1 cellular context compared by ENCODE assay signal in genomic region chr2:70942396-70942795, GRCh38.
TF ChIP-seq lines count a peak whose summit lies in the region.

No MANE protein-coding gene starts in this region.

TF ChIP-seq in H1, 55 proteins besides CTCF, POLR2A, EP300 and RAD21:
- TF ChIP-seq RNF2 (IDR thresholded peaks at IDR 0.05; ENCODE audit: borderline replicate concordance, low read depth, low read length, missing control alignments, poor library complexity, severe bottlenecking) (no peak), SP2 (IDR thresholded peaks at IDR 0.05; ENCODE audit: low read length) (no peak), ATF3 (IDR thresholded peaks at IDR 0.05; ENCODE audit: insufficient read depth, low read depth, low read length) (no peak), CEBPB (IDR thresholded peaks at IDR 0.05; ENCODE audit: low read depth, low read length) (no peak), E2F6 (IDR thresholded peaks at IDR 0.05) (no peak), MAFK (IDR thresholded peaks at IDR 0.05; ENCODE audit: low read depth, low read length) (no peak), RXRA (IDR thresholded peaks at IDR 0.05; ENCODE audit: insufficient read depth, low read depth, low read length) (no peak), SP1 (IDR thresholded peaks at IDR 0.05; ENCODE audit: low read depth, low read length) (no peak), FOSL1 (IDR thresholded peaks at IDR 0.05; ENCODE audit: insufficient read depth, low read depth, low read length) (no peak), BRCA1 (IDR thresholded peaks at IDR 0.05; ENCODE audit: low read depth, low read length) (no peak), TAF7 (optimal IDR thresholded peaks at IDR 0.05; ENCODE audit: borderline replicate concordance, low read depth, low read length) (no peak), BACH1 (IDR thresholded peaks at IDR 0.05; ENCODE audit: low read length) (no peak), SIRT6 (IDR thresholded peaks at IDR 0.05; ENCODE audit: low read length) (no peak), KDM5A (IDR thresholded peaks at IDR 0.05; ENCODE audit: low read length) (no peak), SAP30 (IDR thresholded peaks at IDR 0.05; ENCODE audit: insufficient read depth, insufficient replicate concordance, low read length) (no peak), SIX5 (IDR thresholded peaks at IDR 0.05; ENCODE audit: low read depth, low read length) (no peak), PHF8 (conservative IDR thresholded peaks at IDR 0.05; ENCODE audit: low read depth, low read length) (no peak)
